ENCODE assay signal across 11 cellular contexts in genomic region chr5:179613460-179614071, GRCh38. TPM values are rescaled to one million over a fixed set of nuclear protein-coding genes. Genes with fewer than 3 reads are reported as not detected.
DNase-seq lines count a peak whose midpoint lies in the region; ATAC-seq and TF ChIP-seq lines count a peak whose summit lies in the region.
"Had no signal": no experiment of that assay in that cellular context is flagged by ENCODE, and none has a peak within 500 bp of the region (broad histone marks: within the 10 kb centered on the region; RNA-seq: fewer than 3 reads in every experiment).

No MANE protein-coding gene starts in this region.

- H3K27me3 Mint-ChIP-seq in CD4-positive, alpha-beta T cell = no peaks in the 10 kb centered on the region
- no peaks in the 10 kb centered on the region for H3K27me3 Mint-ChIP-seq in activated T-helper 17 cell treated with anti-CD3 and anti-CD28 coated beads, Interleukin-2, amount 50 U/mL, for 72 hours

- intact Hi-C loops in CD4-positive, alpha-beta T cell (cut with DNase I, micrococcal nuclease) = loop anchor here in 1 of 2 experiments (10.0 kb wide), 1 partner anchor 749 kb away; no protein-coding TSS in a partner anchor

- CTCF ChIA-PET in CD4-positive, alpha-beta T cell (lab: Charles Lee) = interaction anchor here (2.0 kb wide), 1 partner anchor 10 kb away, joined by 14 read pairs; the partner anchor contains the start of gene HNRNPH1

- POLR2A ChIA-PET in CD4-positive, alpha-beta T cell (lab: Charles Lee) = interaction anchor here (0.8 to 14.8 kb wide), 5 partner anchors 8 to 63 kb away, joined by 4 to 226 read pairs (median 5); partner anchors contain the start of genes HNRNPH1 and RUFY1

- peak; percentile 36 for ATAC-seq in CD4-positive, alpha-beta T cell (ENCODE audit: poor library complexity)
- no peak for ATAC-seq in activated T-helper 17 cell treated with anti-CD3 and anti-CD28 coated beads, Interleukin-2, amount 50 U/mL, for 72 hours (replicated peaks)
- no peak for ATAC-seq in GM18520 (IDR thresholded peaks at IDR 0.05; ENCODE audit: unreplicated experiment)
- ATAC-seq in GM21367 (IDR thresholded peaks at IDR 0.05; ENCODE audit: unreplicated experiment) = no peak

- H3K27me3 ChIP-seq in CD4-positive, alpha-beta T cell (ENCODE audit: control insufficient read depth, insufficient read depth, low read length) = no peaks in the 10 kb centered on the region
- H3K27me3 ChIP-seq: stomach had no signal

- peaks cover 96% of the 10 kb centered on the region for H3K36me3 Mint-ChIP-seq in CD4-positive, alpha-beta T cell (ENCODE audit: low read depth)
- H3K36me3 Mint-ChIP-seq in activated T-helper 17 cell treated with anti-CD3 and anti-CD28 coated beads, Interleukin-2, amount 50 U/mL, for 72 hours (ENCODE audit: low read depth) = peaks cover 98% of the 10 kb centered on the region

- no peak overlapping the region for H3K27ac ChIP-seq in CD4-positive, alpha-beta T cell (ENCODE audit: low read depth, low read length)

- H3K4me3 Mint-ChIP-seq in CD4-positive, alpha-beta T cell = peak overlapping the region; percentile 34
- H3K4me3 Mint-ChIP-seq in activated T-helper 17 cell treated with anti-CD3 and anti-CD28 coated beads, Interleukin-2, amount 50 U/mL, for 72 hours = no peak overlapping the region

- H3K9me3 ChIP-seq in CD4-positive, alpha-beta T cell (ENCODE audit: control insufficient read depth, low read length) = no peaks in the 10 kb centered on the region
- H3K9me3 ChIP-seq: stomach had no signal

- peak in 1 of 10 experiments; percentile 40 for DNase-seq in CD4-positive, alpha-beta T cell
- peak; percentile 78 for DNase-seq in mesenteric fat pad (ENCODE audit: low spot score)
- no peak for DNase-seq in NCI-H345 treated with DMSO at 0.1 percent for 48 hours (lab: John Stamatoyannopoulos, UW; ENCODE audit: unreplicated experiment)
- no peak for DNase-seq in SHP77 treated with DMSO at 0.1 percent for 48 hours (lab: John Stamatoyannopoulos, UW)
- DNase-seq: cerebellar nuclear complex, NCI-H1694 treated with DMSO at 0.1 percent for 48 hours, stomach had no signal

- TF ChIP-seq POLR2A in GM19193 (IDR thresholded peaks at IDR 0.05; ENCODE audit: extremely low read depth, insufficient read depth, insufficient read length) = peak; percentile 45

- H3K27ac Mint-ChIP-seq in CD4-positive, alpha-beta T cell = peak overlapping the region; percentile 72
- H3K27ac Mint-ChIP-seq in activated T-helper 17 cell treated with anti-CD3 and anti-CD28 coated beads, Interleukin-2, amount 50 U/mL, for 72 hours = peak overlapping the region; percentile 36

- no peak for TF ChIP-seq CTCF in CD4-positive, alpha-beta T cell (IDR thresholded peaks at IDR 0.05)

- no peaks in the 10 kb centered on the region for H3K9me3 Mint-ChIP-seq in CD4-positive, alpha-beta T cell
- no peaks in the 10 kb centered on the region for H3K9me3 Mint-ChIP-seq in activated T-helper 17 cell treated with anti-CD3 and anti-CD28 coated beads, Interleukin-2, amount 50 U/mL, for 72 hours

- peaks cover 84% of the 10 kb centered on the region for H3K4me1 Mint-ChIP-seq in CD4-positive, alpha-beta T cell (ENCODE audit: low read depth)
- H3K4me1 Mint-ChIP-seq in activated T-helper 17 cell treated with anti-CD3 and anti-CD28 coated beads, Interleukin-2, amount 50 U/mL, for 72 hours = peaks cover 45% of the 10 kb centered on the region

RNA-seq across cellular contexts. Expression of gene HNRNPH1, which starts 9.9 kb away (rescaled TPM):
- 1,000 to 10,000 TPM; 2,404 to 2,435 TPM for total RNA-seq in CD4-positive, alpha-beta T cell
- 100 to 1,000 TPM; 761 to 957 TPM for total RNA-seq in activated T-helper 17 cell treated with anti-CD3 and anti-CD28 coated beads, Interleukin-2, amount 50 U/mL, for 72 hours
- total RNA-seq in mesenteric fat pad = 429 TPM
